In genomic region chr3:155970406-155970805, GRCh38 we compare ENCODE assay signal across 1 cellular context.
TF ChIP-seq lines count a peak whose summit lies in the region.

No MANE protein-coding gene starts in this region.

TF ChIP-seq in K562, 482 proteins besides CTCF, POLR2A, EP300 and RAD21 (continued from another document):
- TF ChIP-seq, protein P1, sequence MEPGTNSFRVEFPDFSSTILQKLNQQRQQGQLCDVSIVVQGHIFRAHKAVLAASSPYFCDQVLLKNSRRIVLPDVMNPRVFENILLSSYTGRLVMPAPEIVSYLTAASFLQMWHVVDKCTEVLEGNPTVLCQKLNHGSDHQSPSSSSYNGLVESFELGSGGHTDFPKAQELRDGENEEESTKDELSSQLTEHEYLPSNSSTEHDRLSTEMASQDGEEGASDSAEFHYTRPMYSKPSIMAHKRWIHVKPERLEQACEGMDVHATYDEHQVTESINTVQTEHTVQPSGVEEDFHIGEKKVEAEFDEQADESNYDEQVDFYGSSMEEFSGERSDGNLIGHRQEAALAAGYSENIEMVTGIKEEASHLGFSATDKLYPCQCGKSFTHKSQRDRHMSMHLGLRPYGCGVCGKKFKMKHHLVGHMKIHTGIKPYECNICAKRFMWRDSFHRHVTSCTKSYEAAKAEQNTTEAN (CRISPR knock-in tag; IDR thresholded peaks at IDR 0.05): no peak
- TF ChIP-seq RBFOX2 (IDR thresholded peaks at IDR 0.05; ENCODE audit: low read depth, low read length): no peak
